ENCODE assay signal across 27 cellular contexts in the genomic region with DNA sequence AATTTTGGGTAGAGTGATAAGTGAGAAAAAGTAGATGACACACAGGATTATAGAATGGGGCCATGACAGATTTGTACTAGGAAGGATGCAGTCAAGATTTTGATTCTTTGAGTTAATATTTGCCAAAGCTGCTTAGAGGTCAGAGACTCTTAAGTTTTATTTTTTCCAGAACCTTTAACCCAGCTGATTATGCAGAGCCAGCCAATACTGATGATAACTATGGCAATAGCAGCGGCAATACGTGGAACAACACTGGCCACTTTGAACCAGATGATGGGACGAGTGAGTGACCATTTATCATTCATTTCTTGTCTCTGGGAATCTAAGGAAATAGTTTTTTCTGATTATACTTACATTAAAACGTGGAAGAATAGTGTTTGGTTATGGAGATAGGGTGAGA. TPM values are rescaled to one million over a fixed set of nuclear protein-coding genes. Genes with fewer than 3 reads are reported as not detected.
"Had no signal": no experiment of that assay in that cellular context is flagged by ENCODE, and none has a peak within 500 bp of the region (broad histone marks: within the 10 kb centered on the region; RNA-seq: fewer than 3 reads in every experiment).

No MANE protein-coding gene starts in this region.

- H3K9me3 Mint-ChIP-seq: activated B cell treated with CpG ODN at 0.5 μM for 24 hours; activated CD4-positive, alpha-beta T cell treated with anti-CD3 and anti-CD28 coated beads, Interleukin-2, amount 10 ng/mL, durations not matched to agents 7 days and 5 days; activated naive CD4-positive, alpha-beta T cell treated with anti-CD3 and anti-CD28 coated beads for 36 hours; activated naive CD8-positive, alpha-beta T cell treated with anti-CD3 and anti-CD28 coated beads for 36 hours had no signal

- H3K27me3 Mint-ChIP-seq: activated B cell treated with CpG ODN at 0.5 μM for 24 hours; activated CD4-positive, alpha-beta T cell treated with anti-CD3 and anti-CD28 coated beads, Interleukin-2, amount 10 ng/mL, durations not matched to agents 7 days and 5 days; activated naive CD8-positive, alpha-beta T cell treated with anti-CD3 and anti-CD28 coated beads for 36 hours had no signal

- DNase-seq: activated B cell treated with CpG ODN at 0.5 μM for 24 hours; activated CD4-positive, alpha-beta T cell treated with anti-CD3 and anti-CD28 coated beads for 1 hour; activated CD4-positive, alpha-beta T cell treated with anti-CD3 and anti-CD28 coated beads, Interleukin-2, amount 10 ng/mL, durations not matched to agents 7 days and 5 days; activated CD8-positive, alpha-beta memory T cell treated with anti-CD3 and anti-CD28 coated beads, Interleukin-2, amount 50 U/mL, for 48 hours; activated CD8-positive, alpha-beta T cell treated with anti-CD3 and anti-CD28 coated beads, Interleukin-2, amount 10 ng/mL, durations not matched to agents 7 days and 5 days; activated gamma-delta T cell; activated naive CD4-positive, alpha-beta T cell treated with anti-CD3 and anti-CD28 coated beads for 36 hours; activated naive CD8-positive, alpha-beta T cell treated with anti-CD3 and anti-CD28 coated beads for 36 hours; activated T-cell treated with anti-CD3 and anti-CD28 coated beads, Interleukin-2, amount 50 U/mL, for 1 hour; aorta; central memory CD4-positive, alpha-beta T cell; Kasumi-1; KBM-7; NCI-H1048; NCI-H146; NCI-H187 treated with DMSO at 0.1 percent for 48 hours; NCI-H2081 treated with DMSO at 0.1 percent for 48 hours; NCI-H526 treated with DMSO at 0.1 percent for 48 hours; NCI-H82; SIG-M5; T-helper 2 cell; T1000 had no signal

- H3K4me3 Mint-ChIP-seq: activated B cell treated with CpG ODN at 0.5 μM for 24 hours; activated CD4-positive, alpha-beta T cell treated with anti-CD3 and anti-CD28 coated beads, Interleukin-2, amount 10 ng/mL, durations not matched to agents 7 days and 5 days; activated CD8-positive, alpha-beta T cell treated with anti-CD3 and anti-CD28 coated beads, Interleukin-2, amount 10 ng/mL, durations not matched to agents 7 days and 5 days; activated naive CD4-positive, alpha-beta T cell treated with anti-CD3 and anti-CD28 coated beads for 36 hours; activated naive CD8-positive, alpha-beta T cell treated with anti-CD3 and anti-CD28 coated beads for 36 hours had no signal

- H3K27ac Mint-ChIP-seq: activated B cell treated with CpG ODN at 0.5 μM for 24 hours; activated CD4-positive, alpha-beta T cell treated with anti-CD3 and anti-CD28 coated beads, Interleukin-2, amount 10 ng/mL, durations not matched to agents 7 days and 5 days; activated CD8-positive, alpha-beta T cell treated with anti-CD3 and anti-CD28 coated beads, Interleukin-2, amount 10 ng/mL, durations not matched to agents 7 days and 5 days; activated naive CD4-positive, alpha-beta T cell treated with anti-CD3 and anti-CD28 coated beads for 36 hours had no signal

- ATAC-seq: activated CD8-positive, alpha-beta T cell treated with anti-CD3 and anti-CD28 coated beads, Interleukin-2, amount 10 ng/mL, durations not matched to agents 7 days and 5 days had no signal

RNA-seq across cellular contexts. Expression of gene CFAP141, which starts 30.7 kb away (rescaled TPM):
- total RNA-seq: activated B cell treated with CpG ODN at 0.5 μM for 24 hours; activated CD8-positive, alpha-beta T cell treated with anti-CD3 and anti-CD28 coated beads, Interleukin-2, amount 10 ng/mL, durations not matched to agents 7 days and 5 days; activated naive CD4-positive, alpha-beta T cell treated with anti-CD3 and anti-CD28 coated beads for 36 hours; activated naive CD8-positive, alpha-beta T cell treated with anti-CD3 and anti-CD28 coated beads for 36 hours; aorta; bronchial epithelial cell; chondrocyte; NCI-H460; OCI-LY7; RPMI7951 had no signal
